2 cellular contexts compared by ENCODE assay signal in the genomic region with DNA sequence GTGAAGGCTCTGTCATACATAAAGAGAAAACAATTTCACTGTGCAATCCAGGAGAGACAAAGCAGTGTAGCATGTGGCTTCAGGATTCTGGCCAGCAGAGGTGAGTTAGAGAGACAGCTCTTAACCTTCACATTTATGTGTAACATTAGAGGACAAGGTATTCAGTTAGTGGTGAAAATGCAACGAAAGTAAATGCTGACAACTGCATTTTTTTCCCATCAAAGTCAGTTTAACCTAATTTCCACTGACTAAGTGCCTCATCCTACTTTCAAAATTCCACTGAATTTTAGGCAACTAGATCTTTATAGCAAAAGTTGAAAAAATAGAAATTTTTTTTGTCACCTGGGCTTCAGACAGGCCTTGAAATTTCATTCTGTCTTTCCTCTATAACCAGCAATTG.
TF ChIP-seq lines count a peak whose summit lies in the region.

No MANE protein-coding gene starts in this region.

TF ChIP-seq in HepG2, 621 proteins besides CTCF, POLR2A, EP300 and RAD21:
- TF ChIP-seq MAFK (conservative IDR thresholded peaks at IDR 0.05 in 1 of 2, IDR thresholded peaks at IDR 0.05 in 1 of 2; ENCODE audit: low read length in 2 of 2), result peak; percentile 87 to 95
- no peak for TF ChIP-seq FOXP1 (IDR thresholded peaks at IDR 0.05)
- no peak for TF ChIP-seq FOXP1 (CRISPR knock-in tag; IDR thresholded peaks at IDR 0.05)
- peak; percentile 92 for TF ChIP-seq MAFF (IDR thresholded peaks at IDR 0.05; ENCODE audit: low read depth, low read length)
- no peak for TF ChIP-seq TOPORS (CRISPR knock-in tag; IDR thresholded peaks at IDR 0.05)

TF ChIP-seq in H1, 55 proteins besides CTCF, POLR2A, EP300 and RAD21:
- peak; percentile 16; the same call in 1 of the 2 replicates for TF ChIP-seq MAFK (IDR thresholded peaks at IDR 0.05; ENCODE audit: low read depth, low read length)
- TF ChIP-seq POU5F1 (IDR thresholded peaks at IDR 0.05; ENCODE audit: low read depth, low read length), result no peak
